ENCODE assay signal across 8 cellular contexts in genomic region chr17:35448899-35449227, GRCh38. TPM values are rescaled to one million over a fixed set of nuclear protein-coding genes. Genes with fewer than 3 reads are reported as not detected.
DNase-seq lines count a peak whose midpoint lies in the region; ATAC-seq and TF ChIP-seq lines count a peak whose summit lies in the region.

No MANE protein-coding gene starts in this region.

- H3K4me3 ChIP-seq in SU-DHL-6 (ENCODE audit: insufficient read depth, low read length, poor library complexity, severe bottlenecking): no peak overlapping the region
- no peak overlapping the region for H3K4me3 ChIP-seq in hepatocyte
- H3K4me3 ChIP-seq in smooth muscle cell: peak overlapping the region; percentile 50

- peak overlapping the region; percentile 92 for H2AFZ ChIP-seq in SU-DHL-6 (ENCODE audit: low read depth, low read length, severe bottlenecking)
- no peak overlapping the region for H2AFZ ChIP-seq in hepatocyte
- H2AFZ ChIP-seq in smooth muscle cell (ENCODE audit: low read depth): peak overlapping the region; percentile 97

- ATAC-seq in GM21717 (IDR thresholded peaks at IDR 0.05; ENCODE audit: unreplicated experiment) (peak; percentile 6), GM21737 (IDR thresholded peaks at IDR 0.05; ENCODE audit: unreplicated experiment) (no peak)
- no peak for ATAC-seq in activated CD4-positive, CD25-positive, alpha-beta regulatory T cell treated with anti-CD3 and anti-CD28 coated beads, Interleukin-2, amount 50 U/mL, for 24 hours

- H3K27ac ChIP-seq in SU-DHL-6 (ENCODE audit: low read depth, low read length) (no peak overlapping the region), hepatocyte (no peak overlapping the region), smooth muscle cell (ENCODE audit: low read depth) (no peak overlapping the region)

- H3K79me2 ChIP-seq in SU-DHL-6 (ENCODE audit: insufficient read depth, low read length) (no peaks in the 10 kb centered on the region), hepatocyte (no peaks in the 10 kb centered on the region), smooth muscle cell (ENCODE audit: low read depth) (no peaks in the 10 kb centered on the region)

- H3F3A ChIP-seq in SU-DHL-6 (ENCODE audit: insufficient read depth): no peaks in the 10 kb centered on the region
- no peaks in the 10 kb centered on the region for H3F3A ChIP-seq in smooth muscle cell (ENCODE audit: low read depth)

- H3K27me3 ChIP-seq in SU-DHL-6 (ENCODE audit: low read length) (no peaks in the 10 kb centered on the region), hepatocyte (peaks cover 39% of the 10 kb centered on the region), smooth muscle cell (ENCODE audit: low read depth) (peaks cover 12% of the 10 kb centered on the region)

- peaks cover 9% of the 10 kb centered on the region for H3K4me1 ChIP-seq in hepatocyte (ENCODE audit: insufficient read depth)
- H3K4me1 ChIP-seq in smooth muscle cell (ENCODE audit: low read depth): peaks cover 4% of the 10 kb centered on the region

- H4K20me1 ChIP-seq in SU-DHL-6 (ENCODE audit: low read depth, low read length) (no peaks in the 10 kb centered on the region), hepatocyte (ENCODE audit: insufficient read depth, poor library complexity, severe bottlenecking) (no peaks in the 10 kb centered on the region), smooth muscle cell (ENCODE audit: low read depth) (no peaks in the 10 kb centered on the region)

- DNase-seq in hepatocyte (ENCODE audit: low spot score) (no peak), smooth muscle cell (lab: John Stamatoyannopoulos, UW; ENCODE audit: unreplicated experiment) (no peak), middle frontal gyrus (ENCODE audit: extremely low spot score, low spot score) (no peak)
- DNase-seq in stimulated activated CD4-positive, alpha-beta T cell treated with anti-CD3 and anti-CD28 coated beads, Interleukin-2, amount 100 ng/mL, for 24 hours: no peak

- no peak for TF ChIP-seq CTCF in SU-DHL-6 (IDR thresholded peaks at IDR 0.05; ENCODE audit: insufficient read depth, low read length, poor library complexity, severe bottlenecking)
- no peak for TF ChIP-seq CTCF in hepatocyte (IDR thresholded peaks at IDR 0.05; ENCODE audit: poor library complexity)
- no peak for TF ChIP-seq CTCF in smooth muscle cell (IDR thresholded peaks at IDR 0.05; ENCODE audit: borderline replicate concordance, insufficient read depth, poor library complexity, severe bottlenecking)

- 42% methylated on average over 16 of the region's 16 CpGs for WGBS in hepatocyte (ENCODE audit: low lambda C conversion rate, missing lambda C conversion rate)
- 68% methylated on average over 16 of the region's 16 CpGs for WGBS in smooth muscle cell (ENCODE audit: low lambda C conversion rate)

- no peaks in the 10 kb centered on the region for H3K9me2 ChIP-seq in SU-DHL-6 (replicated peaks; ENCODE audit: insufficient read depth, low read length)
- H3K9me2 ChIP-seq in hepatocyte (replicated peaks; ENCODE audit: insufficient read depth): no peaks in the 10 kb centered on the region

- H3K4me2 ChIP-seq in SU-DHL-6 (ENCODE audit: low read depth, low read length, poor library complexity, severe bottlenecking) (peak overlapping the region; percentile 49), hepatocyte (peak overlapping the region; percentile 97), smooth muscle cell (peak overlapping the region; percentile 86)

- H3K36me3 ChIP-seq in SU-DHL-6 (ENCODE audit: low read length): no peaks in the 10 kb centered on the region
- H3K36me3 ChIP-seq in hepatocyte (replicated peaks; ENCODE audit: insufficient read depth, low read depth): no peaks in the 10 kb centered on the region
- no peaks in the 10 kb centered on the region for H3K36me3 ChIP-seq in smooth muscle cell (ENCODE audit: low read depth)

- H3K9ac ChIP-seq in SU-DHL-6 (ENCODE audit: low read length) (no peak overlapping the region), smooth muscle cell (ENCODE audit: low read depth) (no peak overlapping the region)

- H3K9me3 ChIP-seq in SU-DHL-6 (ENCODE audit: insufficient read depth, low read length): no peaks in the 10 kb centered on the region
- H3K9me3 ChIP-seq in hepatocyte (ENCODE audit: low read depth): no peaks in the 10 kb centered on the region
- no peaks in the 10 kb centered on the region for H3K9me3 ChIP-seq in smooth muscle cell (replicated peaks; ENCODE audit: low read depth)

RNA-seq across cellular contexts. Expression of gene SLFN13, which starts 0.3 kb away (rescaled TPM):
- total RNA-seq in hepatocyte: 3.9 and 5.5 TPM in 2 replicates
- 1.5 and 2.2 TPM in 2 replicates for polyA plus RNA-seq in hepatocyte
- total RNA-seq in smooth muscle cell: 0.45 and 5.1 TPM in 2 replicates
- polyA plus RNA-seq in smooth muscle cell: 0.30 and 0.83 TPM in 2 replicates

RNA-seq across cellular contexts. Expression of gene SLFN12, which starts 16.6 kb away (rescaled TPM):
- total RNA-seq in hepatocyte: 5.1 and 7.8 TPM in 2 replicates
- polyA plus RNA-seq in hepatocyte: 2.7 and 3.1 TPM in 2 replicates
- 14.3 and 17.7 TPM in 2 replicates for total RNA-seq in smooth muscle cell
- polyA plus RNA-seq in smooth muscle cell: 2.8 and 4.4 TPM in 2 replicates
